Comparison of ENCODE assay signal across 1 cellular context in the genomic region with DNA sequence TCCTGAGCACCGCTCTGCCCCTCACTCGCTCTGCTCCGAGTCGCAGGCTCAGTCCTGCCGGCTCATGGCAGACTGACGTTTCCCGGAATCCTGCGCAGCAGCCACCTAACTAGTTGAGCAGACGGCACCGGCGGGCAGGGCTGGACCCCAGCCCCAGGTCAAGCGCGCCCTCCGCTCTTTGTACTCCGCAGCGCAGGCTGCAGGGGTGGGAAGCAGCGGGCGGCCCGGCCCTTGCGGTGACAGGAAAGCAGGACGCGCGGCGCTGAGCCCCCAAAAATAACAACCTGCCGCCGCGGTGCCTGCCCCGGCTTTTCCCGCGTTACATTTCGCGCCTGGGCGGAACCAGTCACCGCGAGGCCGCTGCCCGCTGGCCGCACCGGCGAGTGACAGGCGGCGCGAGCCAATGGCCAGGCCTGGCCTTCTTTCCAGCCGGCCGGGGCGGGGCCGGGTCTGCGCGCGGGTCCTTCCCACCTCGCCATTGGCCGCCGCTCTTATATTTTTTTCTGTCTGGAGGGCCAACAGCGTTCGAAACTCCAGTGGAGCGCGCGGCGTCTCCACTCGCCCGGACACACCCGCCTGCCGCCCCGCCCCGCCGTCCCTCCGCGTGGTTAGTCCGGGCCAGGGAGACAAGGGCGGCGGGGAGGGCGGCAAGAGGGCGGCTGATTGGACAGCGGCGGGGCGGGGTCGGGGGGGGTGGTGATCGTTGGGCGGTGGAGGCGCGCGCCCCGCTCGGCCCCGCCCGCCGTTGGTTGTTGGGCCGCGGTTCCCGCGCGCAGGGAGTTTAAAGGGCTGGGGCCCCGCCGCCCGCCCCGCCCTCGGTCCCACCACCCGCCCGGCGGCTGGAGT.
TF ChIP-seq lines count a peak whose summit lies in the region.

ZNF367 (minus strand) TSS at position 297 of the 846 bp plus-strand sequence. CDS start 338 bp downstream, outside the sequence.

TF ChIP-seq in HepG2, 621 proteins besides CTCF, POLR2A, EP300 and RAD21 (continued from another document and continues in another):
- TF ChIP-seq, protein P1, sequence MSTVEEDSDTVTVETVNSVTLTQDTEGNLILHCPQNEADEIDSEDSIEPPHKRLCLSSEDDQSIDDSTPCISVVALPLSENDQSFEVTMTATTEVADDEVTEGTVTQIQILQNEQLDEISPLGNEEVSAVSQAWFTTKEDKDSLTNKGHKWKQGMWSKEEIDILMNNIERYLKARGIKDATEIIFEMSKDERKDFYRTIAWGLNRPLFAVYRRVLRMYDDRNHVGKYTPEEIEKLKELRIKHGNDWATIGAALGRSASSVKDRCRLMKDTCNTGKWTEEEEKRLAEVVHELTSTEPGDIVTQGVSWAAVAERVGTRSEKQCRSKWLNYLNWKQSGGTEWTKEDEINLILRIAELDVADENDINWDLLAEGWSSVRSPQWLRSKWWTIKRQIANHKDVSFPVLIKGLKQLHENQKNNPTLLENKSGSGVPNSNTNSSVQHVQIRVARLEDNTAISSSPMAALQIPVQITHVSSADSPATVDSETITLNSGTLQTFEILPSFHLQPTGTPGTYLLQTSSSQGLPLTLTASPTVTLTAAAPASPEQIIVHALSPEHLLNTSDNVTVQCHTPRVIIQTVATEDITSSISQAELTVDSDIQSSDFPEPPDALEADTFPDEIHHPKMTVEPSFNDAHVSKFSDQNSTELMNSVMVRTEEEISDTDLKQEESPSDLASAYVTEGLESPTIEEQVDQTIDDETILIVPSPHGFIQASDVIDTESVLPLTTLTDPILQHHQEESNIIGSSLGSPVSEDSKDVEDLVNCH (CRISPR knock-in tag; IDR thresholded peaks at IDR 0.05): no peak
- TF ChIP-seq MAF1 (CRISPR knock-in tag; IDR thresholded peaks at IDR 0.05; ENCODE audit: borderline replicate concordance): 0 out of 2 replicates have a peak, but pooled peaks have one; percentile 14
- TF ChIP-seq NKX3-1 (CRISPR knock-in tag; IDR thresholded peaks at IDR 0.05): peak; percentile 95
- TF ChIP-seq ZNF12 (CRISPR knock-in tag; IDR thresholded peaks at IDR 0.05): no peak
- no peak for TF ChIP-seq ZNF260 (CRISPR knock-in tag; IDR thresholded peaks at IDR 0.05; ENCODE audit: borderline replicate concordance, low read depth)
- TF ChIP-seq ZNF503 (CRISPR knock-in tag; IDR thresholded peaks at IDR 0.05): peak; percentile 52; the same call in 1 of the 2 replicates
- peak; percentile 93; the same call in 1 of the 2 replicates for TF ChIP-seq PRMT3 (CRISPR knock-in tag; IDR thresholded peaks at IDR 0.05; ENCODE audit: borderline replicate concordance, low read depth)
- TF ChIP-seq, protein P2, sequence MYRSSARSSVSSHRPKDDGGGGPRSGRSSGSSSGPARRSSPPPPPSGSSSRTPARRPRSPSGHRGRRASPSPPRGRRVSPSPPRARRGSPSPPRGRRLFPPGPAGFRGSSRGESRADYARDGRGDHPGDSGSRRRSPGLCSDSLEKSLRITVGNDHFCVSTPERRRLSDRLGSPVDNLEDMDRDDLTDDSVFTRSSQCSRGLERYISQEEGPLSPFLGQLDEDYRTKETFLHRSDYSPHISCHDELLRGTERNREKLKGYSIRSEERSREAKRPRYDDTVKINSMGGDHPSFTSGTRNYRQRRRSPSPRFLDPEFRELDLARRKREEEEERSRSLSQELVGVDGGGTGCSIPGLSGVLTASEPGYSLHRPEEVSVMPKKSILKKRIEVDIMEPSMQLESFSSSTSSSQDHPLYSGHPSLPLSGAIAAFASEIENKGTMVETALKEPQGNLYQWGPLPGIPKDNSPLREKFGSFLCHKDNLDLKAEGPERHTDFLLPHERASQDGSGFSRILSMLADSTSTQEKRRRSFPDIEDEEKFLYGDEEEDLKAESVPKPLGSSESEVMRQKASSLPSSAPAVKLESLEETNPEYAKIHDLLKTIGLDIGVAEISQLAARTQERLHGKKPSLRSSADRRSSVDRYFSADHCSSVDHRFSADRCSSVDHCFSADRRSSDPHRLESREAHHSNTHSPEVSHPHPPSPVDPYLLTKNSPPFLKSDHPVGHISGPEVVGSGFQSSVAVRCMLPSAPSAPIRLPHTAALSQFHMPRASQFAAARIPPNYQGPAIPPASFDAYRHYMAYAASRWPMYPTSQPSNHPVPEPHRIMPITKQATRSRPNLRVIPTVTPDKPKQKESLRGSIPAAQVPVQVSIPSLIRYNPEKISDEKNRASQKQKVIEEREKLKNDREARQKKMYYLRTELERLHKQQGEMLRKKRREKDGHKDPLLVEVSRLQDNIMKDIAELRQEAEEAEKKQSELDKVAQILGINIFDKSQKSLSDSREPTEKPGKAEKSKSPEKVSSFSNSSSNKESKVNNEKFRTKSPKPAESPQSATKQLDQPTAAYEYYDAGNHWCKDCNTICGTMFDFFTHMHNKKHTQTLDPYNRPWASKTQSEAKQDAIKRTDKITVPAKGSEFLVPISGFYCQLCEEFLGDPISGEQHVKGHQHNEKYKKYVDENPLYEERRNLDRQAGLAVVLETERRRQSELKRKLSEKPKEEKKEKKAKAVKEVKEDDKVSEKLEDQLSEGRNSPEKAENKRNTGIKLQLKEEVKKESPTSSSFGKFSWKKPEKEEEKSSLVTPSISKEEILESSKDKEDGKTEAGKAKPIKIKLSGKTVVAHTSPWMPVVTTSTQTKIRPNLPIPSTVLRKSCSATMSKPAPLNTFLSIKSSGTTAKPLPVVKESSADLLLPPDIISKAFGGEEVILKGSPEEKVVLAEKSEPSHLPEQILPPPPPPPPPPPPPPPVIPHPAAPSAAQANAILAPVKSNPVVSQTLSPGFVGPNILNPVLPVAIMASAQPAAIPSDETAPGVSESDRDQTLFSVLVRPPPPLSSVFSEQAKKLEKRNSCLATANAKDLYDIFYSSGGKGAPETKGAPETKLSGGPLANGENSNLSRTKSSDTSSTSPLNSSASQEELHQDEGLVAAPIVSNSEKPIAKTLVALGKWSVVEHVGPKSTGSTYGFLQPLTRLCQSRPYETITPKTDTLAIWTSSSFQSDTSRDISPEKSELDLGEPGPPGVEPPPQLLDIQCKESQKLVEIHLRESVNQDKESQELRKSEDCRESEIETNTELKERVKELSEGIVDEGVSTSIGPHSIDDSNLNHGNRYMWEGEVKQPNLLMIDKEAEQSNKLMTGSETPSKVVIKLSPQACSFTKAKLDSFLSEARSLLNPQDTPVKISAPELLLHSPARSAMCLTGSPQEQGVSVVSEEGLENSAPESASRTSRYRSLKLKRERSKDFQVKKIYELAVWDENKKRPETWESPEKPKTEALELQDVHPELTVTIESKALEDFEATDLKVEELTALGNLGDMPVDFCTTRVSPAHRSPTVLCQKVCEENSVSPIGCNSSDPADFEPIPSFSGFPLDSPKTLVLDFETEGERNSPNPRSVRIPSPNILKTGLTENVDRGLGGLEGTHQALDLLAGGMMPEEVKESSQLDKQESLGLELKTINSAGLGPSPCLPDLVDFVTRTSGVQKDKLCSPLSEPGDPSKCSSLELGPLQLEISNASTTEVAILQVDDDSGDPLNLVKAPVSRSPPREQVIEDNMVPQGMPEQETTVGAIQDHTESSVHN (CRISPR knock-in tag; IDR thresholded peaks at IDR 0.05): peak; percentile 50; the same call in 1 of the 2 replicates
- TF ChIP-seq SRY (CRISPR knock-in tag; IDR thresholded peaks at IDR 0.05): peak; percentile 69; the same call in 1 of the 2 replicates
- TF ChIP-seq ZNF142 (CRISPR knock-in tag; IDR thresholded peaks at IDR 0.05): peak; percentile 81
- no peak for TF ChIP-seq MAFK (conservative IDR thresholded peaks at IDR 0.05 in 1 of 2, IDR thresholded peaks at IDR 0.05 in 1 of 2; ENCODE audit: low read length in 2 of 2)
- no peak for TF ChIP-seq KAT2B (IDR thresholded peaks at IDR 0.05; ENCODE audit: borderline replicate concordance, low read depth, low read length)
- TF ChIP-seq POLR2AphosphoS2 (IDR thresholded peaks at IDR 0.05; ENCODE audit: low read depth, low read length): no peak
- peak; percentile 65; the same call in 1 of the 2 replicates for TF ChIP-seq ZNF274 (CRISPR knock-in tag; IDR thresholded peaks at IDR 0.05)
- TF ChIP-seq NBN (conservative IDR thresholded peaks at IDR 0.05): no peak
- TF ChIP-seq JUN (CRISPR knock-in tag; IDR thresholded peaks at IDR 0.05): no peak
- TF ChIP-seq ZNF510 (CRISPR knock-in tag; IDR thresholded peaks at IDR 0.05; ENCODE audit: low read depth): no peak
- 0 out of 2 replicates have a peak, but pooled peaks have one; percentile 72 for TF ChIP-seq NRL (CRISPR knock-in tag; IDR thresholded peaks at IDR 0.05; ENCODE audit: borderline replicate concordance)
- no peak; the same call in 1 of the 2 replicates for TF ChIP-seq REPIN1 (CRISPR knock-in tag; IDR thresholded peaks at IDR 0.05; ENCODE audit: borderline replicate concordance, low read depth)
- TF ChIP-seq RFX5 (IDR thresholded peaks at IDR 0.05; ENCODE audit: low read depth, low read length): no peak
- TF ChIP-seq, protein P3, sequence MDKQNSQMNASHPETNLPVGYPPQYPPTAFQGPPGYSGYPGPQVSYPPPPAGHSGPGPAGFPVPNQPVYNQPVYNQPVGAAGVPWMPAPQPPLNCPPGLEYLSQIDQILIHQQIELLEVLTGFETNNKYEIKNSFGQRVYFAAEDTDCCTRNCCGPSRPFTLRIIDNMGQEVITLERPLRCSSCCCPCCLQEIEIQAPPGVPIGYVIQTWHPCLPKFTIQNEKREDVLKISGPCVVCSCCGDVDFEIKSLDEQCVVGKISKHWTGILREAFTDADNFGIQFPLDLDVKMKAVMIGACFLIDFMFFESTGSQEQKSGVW (CRISPR knock-in tag; IDR thresholded peaks at IDR 0.05; ENCODE audit: borderline replicate concordance): no peak; the same call in 1 of the 2 replicates
- TF ChIP-seq ZNF572 (CRISPR knock-in tag; IDR thresholded peaks at IDR 0.05): no peak
- TF ChIP-seq ZNF782 (CRISPR knock-in tag; IDR thresholded peaks at IDR 0.05; ENCODE audit: borderline replicate concordance): 0 out of 2 replicates have a peak, but pooled peaks have one; percentile 23
- no peak for TF ChIP-seq PAF1 (CRISPR knock-in tag; IDR thresholded peaks at IDR 0.05)
- TF ChIP-seq THAP7 (CRISPR knock-in tag; IDR thresholded peaks at IDR 0.05): no peak
- 0 out of 2 replicates have a peak, but pooled peaks have one; percentile 72 for TF ChIP-seq ZNF891 (CRISPR knock-in tag; IDR thresholded peaks at IDR 0.05)
- TF ChIP-seq, protein P4, sequence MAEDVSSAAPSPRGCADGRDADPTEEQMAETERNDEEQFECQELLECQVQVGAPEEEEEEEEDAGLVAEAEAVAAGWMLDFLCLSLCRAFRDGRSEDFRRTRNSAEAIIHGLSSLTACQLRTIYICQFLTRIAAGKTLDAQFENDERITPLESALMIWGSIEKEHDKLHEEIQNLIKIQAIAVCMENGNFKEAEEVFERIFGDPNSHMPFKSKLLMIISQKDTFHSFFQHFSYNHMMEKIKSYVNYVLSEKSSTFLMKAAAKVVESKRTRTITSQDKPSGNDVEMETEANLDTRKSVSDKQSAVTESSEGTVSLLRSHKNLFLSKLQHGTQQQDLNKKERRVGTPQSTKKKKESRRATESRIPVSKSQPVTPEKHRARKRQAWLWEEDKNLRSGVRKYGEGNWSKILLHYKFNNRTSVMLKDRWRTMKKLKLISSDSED (CRISPR knock-in tag; IDR thresholded peaks at IDR 0.05): no peak
